ENCODE assay signal across 8 cellular contexts in genomic region chr5:177362871-177363507, GRCh38. TPM values are rescaled to one million over a fixed set of nuclear protein-coding genes. Genes with fewer than 3 reads are reported as not detected.
A peak's percentile ranks its signal among the peaks of the same experiment; 100 is the strongest.
DNase-seq lines count a peak whose midpoint lies in the region; ATAC-seq and TF ChIP-seq lines count a peak whose summit lies in the region.

No MANE protein-coding gene starts in this region.

- H3K9me3 ChIP-seq in liver (ENCODE audit: control insufficient read depth in 4 of 4, low read length in 3 of 4): no peaks in the 10 kb centered on the region

- H3K36me3 ChIP-seq in liver (ENCODE audit: control insufficient read depth in 4 of 4, insufficient read depth in 3 of 4, low read depth in 1 of 4, low read length in 3 of 4): no peaks in the 10 kb centered on the region

- WGBS in liver: 1% methylated on average over 49 of the region's 49 CpGs

- DNase-seq in AG08395 (ENCODE audit: low spot score) (peak; percentile 72), NB4 (ENCODE audit: low read depth) (peak; percentile 38), choroid plexus epithelial cell (ENCODE audit: low read depth) (no peak)
- peak; percentile 69 for DNase-seq in activated CD4-positive, CD25-positive, alpha-beta regulatory T cell treated with anti-CD3 and anti-CD28 coated beads, Interleukin-2, amount 50 U/mL, for 72 hours
- DNase-seq in stimulated activated CD8-positive, alpha-beta memory T cell treated with anti-CD3 and anti-CD28 coated beads, Interleukin-15, amount 100 ng/mL, for 1 hour (ENCODE audit: low read depth): peak; percentile 42

- TF ChIP-seq CTCF in NB4 (IDR thresholded peaks at IDR 0.05; ENCODE audit: low read depth, low read length) (no peak), choroid plexus epithelial cell (conservative IDR thresholded peaks at IDR 0.05; ENCODE audit: low read depth, low read length) (no peak), liver (IDR thresholded peaks at IDR 0.05; ENCODE audit: low read depth, low read length, missing input control) (no peak)

- no peaks in the 10 kb centered on the region for H3K27me3 ChIP-seq in liver (ENCODE audit: control insufficient read depth in 4 of 4, insufficient read depth in 4 of 4, low read length in 3 of 4)

- TF ChIP-seq RAD21 in liver (IDR thresholded peaks at IDR 0.05): no peak

- peak overlapping the region; percentile 78 to 89 for H3K27ac ChIP-seq in liver (ENCODE audit: low read depth in 1 of 2, low read length in 2 of 2)

- H3K9ac ChIP-seq in liver (ENCODE audit: low read depth in 1 of 2, low read length in 2 of 2): peak overlapping the region; percentile 29 to 37

- H3K4me1 ChIP-seq in liver (ENCODE audit: control insufficient read depth in 4 of 4, insufficient read depth in 4 of 4, low read length in 3 of 4): peaks cover 28 to 73% (median 65%) of the 10 kb centered on the region in 4 donors

- no peak overlapping the region for H3K4me3 ChIP-seq in NB4 (ENCODE audit: low read depth, low read length)
- H3K4me3 ChIP-seq in choroid plexus epithelial cell (ENCODE audit: low read depth, low read length): peak overlapping the region; percentile 56
- H3K4me3 ChIP-seq in liver (ENCODE audit: low read depth in 1 of 3, low read length in 3 of 3): peak overlapping the region; percentile 50 to 66 (median 50)

- ATAC-seq in GM19395 (IDR thresholded peaks at IDR 0.05; ENCODE audit: unreplicated experiment) (peak; percentile 28), GM18861 (IDR thresholded peaks at IDR 0.05; ENCODE audit: unreplicated experiment) (no peak)

- TF ChIP-seq POLR2A in NB4 (IDR thresholded peaks at IDR 0.05; ENCODE audit: extremely low read depth, insufficient read length): no peak

TF ChIP-seq in liver, 16 proteins besides CTCF, POLR2A, EP300 and RAD21:
- peak; percentile 23 to 43 for TF ChIP-seq RXRA (IDR thresholded peaks at IDR 0.05)
- no peak for TF ChIP-seq GABPA (IDR thresholded peaks at IDR 0.05 in 1 of 2, conservative IDR thresholded peaks at IDR 0.05 in 1 of 2)
- TF ChIP-seq SP1 (IDR thresholded peaks at IDR 0.05): peak; percentile 52
- peak; percentile 57 to 60 for TF ChIP-seq HNF4A (conservative IDR thresholded peaks at IDR 0.05)
- peak; percentile 30 for TF ChIP-seq YY1 (IDR thresholded peaks at IDR 0.05)

RNA-seq across cellular contexts. Expression of gene RGS14, which starts 5.3 kb away (rescaled TPM):
- 10 to 100 TPM; 10.2 to 53.8 TPM for total RNA-seq in liver
- 10 to 100 TPM; 30.7 to 35.8 TPM for polyA plus RNA-seq in liver

RNA-seq across cellular contexts. Expression of gene LMAN2, which starts 11.5 kb away (rescaled TPM):
- total RNA-seq in liver: 100 to 1,000 TPM; 279 to 478 TPM
- polyA plus RNA-seq in liver: 100 to 1,000 TPM; 243 to 449 TPM

RNA-seq across cellular contexts. Expression of gene SLC34A1, which starts 21.2 kb away (rescaled TPM):
- 1 to 10 TPM in 1 of 2 donors, under 1 TPM in 1; 0.23 to 1.0 TPM for total RNA-seq in liver
- under 1 TPM; 0.33 to 0.60 TPM for polyA plus RNA-seq in liver

RNA-seq across cellular contexts. Expression of gene PFN3, which starts 37.5 kb away (rescaled TPM):
- total RNA-seq in liver: not detected
- not detected for polyA plus RNA-seq in liver

RNA-seq across cellular contexts. Expression of gene F12, which starts 46.4 kb away (rescaled TPM):
- total RNA-seq in liver: 100 to 1,000 TPM in 1 of 2 donors, 10 to 100 TPM in 1; 27.7 to 256 TPM
- polyA plus RNA-seq in liver: 100 to 1,000 TPM; 294 to 328 TPM
